ENCODE assay signal across 19 cellular contexts in the genomic region with DNA sequence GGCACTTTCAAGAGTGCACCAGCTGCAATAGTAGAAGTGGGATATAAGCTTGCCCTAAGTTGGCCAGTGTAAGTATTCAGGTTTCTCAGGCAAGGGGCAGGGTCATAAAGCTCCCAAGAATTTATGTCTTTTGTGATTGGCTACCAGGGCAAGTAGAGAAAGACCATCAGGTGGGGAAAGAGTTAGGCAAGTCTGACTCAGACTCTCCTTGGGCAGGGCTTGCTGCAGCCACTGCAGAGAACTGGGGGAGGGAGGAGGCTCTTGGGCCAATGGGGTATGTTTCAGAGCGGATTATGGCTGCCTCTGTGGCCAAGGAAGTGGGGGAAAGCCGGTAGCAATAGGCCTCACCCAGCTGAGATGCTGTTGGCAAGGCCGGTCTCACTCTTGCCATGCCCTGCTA.
"Had no signal": no experiment of that assay in that cellular context is flagged by ENCODE, and none has a peak within 500 bp of the region (broad histone marks: within the 10 kb centered on the region; RNA-seq: fewer than 3 reads in every experiment).

No MANE protein-coding gene starts in this region.

- H3K4me1 ChIP-seq: adrenal gland, vagina had no signal

- ATAC-seq: sciatic nerve; stimulated activated effector memory CD8-positive, alpha-beta T cell treated with anti-CD3 and anti-CD28 coated beads, Interleukin-12 subunit alpha, Interleukin-12 subunit beta, amount 100 ng/mL, for 72 hours had no signal

- H3K27me3 ChIP-seq: adrenal gland, tibial nerve, vagina had no signal

- H3K9me3 ChIP-seq: adrenal gland, psoas muscle, tibial nerve, vagina had no signal

- H3K36me3 ChIP-seq: adrenal gland, tibial nerve, vagina had no signal

- H3K4me3 ChIP-seq: adrenal gland, coronary artery, psoas muscle, tibial nerve, vagina had no signal

- DNase-seq: activated CD4-positive, alpha-beta T cell treated with anti-CD3 and anti-CD28 coated beads, Interleukin-2, amount 50 U/mL, for 48 hours; activated naive CD4-positive, alpha-beta T cell treated with anti-CD3 and anti-CD28 coated beads, Interleukin-2, amount 10 ng/mL, durations not matched to agents 7 days and 5 days; activated T-cell treated with anti-CD3 and anti-CD28 coated beads, Interleukin-2, amount 50 U/mL, for 24 hours; adrenal gland; central memory CD4-positive, alpha-beta T cell; effector CD4-positive, alpha-beta T cell; foreskin melanocyte; head of caudate nucleus; occipital lobe; psoas muscle; stimulated activated CD4-positive, alpha-beta T cell treated with anti-CD3 and anti-CD28 coated beads, Interleukin-2, amount 100 ng/mL, for 24 hours; T-helper 1 cell; T1000 had no signal

- H3K27ac ChIP-seq: adrenal gland, coronary artery, psoas muscle, tibial nerve, vagina, VCaP had no signal
